Comparison of ENCODE assay signal across 23 cellular contexts in the genomic region with DNA sequence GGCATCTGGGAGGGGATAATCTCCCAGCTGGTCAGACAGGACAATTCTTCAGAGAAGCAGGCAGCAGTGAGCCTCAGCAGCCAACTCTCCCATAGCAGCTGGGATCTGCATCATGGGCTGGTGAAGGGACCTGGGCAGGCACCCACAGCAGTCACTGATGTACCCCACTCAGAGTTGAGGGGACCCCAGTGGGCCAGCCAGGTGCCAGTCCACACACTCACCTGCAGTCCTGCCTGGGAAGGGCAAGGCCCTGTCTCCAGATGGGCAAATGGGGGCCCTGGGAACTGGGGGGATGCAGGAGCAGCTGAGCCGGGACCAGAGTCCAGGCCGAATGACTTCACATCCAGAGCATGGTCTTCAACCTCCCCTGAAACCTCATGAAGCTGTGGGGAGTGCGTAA.
"Had no signal": no experiment of that assay in that cellular context is flagged by ENCODE, and none has a peak within 500 bp of the region (broad histone marks: within the 10 kb centered on the region; RNA-seq: fewer than 3 reads in every experiment).

No MANE protein-coding gene starts in this region.

- FAIRE-seq: astrocyte, bronchial epithelial cell had no signal

- H3K27ac ChIP-seq: lower lobe of right lung, ovary, right lobe of liver, thyroid gland, VCaP had no signal

- ATAC-seq: activated T-cell treated with anti-CD3 and anti-CD28 coated beads, Interleukin-2, amount 50 U/mL, for 4 hours; lower lobe of right lung; right lobe of liver; stimulated activated naive B cell treated with anti-CD40 and anti-IgM and Interleukin-4, amounts not matched to agents 10 μg/mL and 1 μg/mL and 100 μg/mL, for 72 hours had no signal

- H3K4me3 ChIP-seq: lower lobe of right lung, ovary, right lobe of liver, thyroid gland had no signal

- H3K9me3 Mint-ChIP-seq: activated naive CD4-positive, alpha-beta T cell treated with anti-CD3 and anti-CD28 coated beads, Interleukin-2, amount 10 ng/mL, durations not matched to agents 7 days and 5 days; activated T-cell treated with anti-CD3 and anti-CD28 coated beads, Interleukin-2, amount 50 U/mL, for 4 hours had no signal

- H3K36me3 ChIP-seq: lower lobe of right lung, ovary, right lobe of liver, thyroid gland had no signal

- H3K4me3 Mint-ChIP-seq: activated naive CD4-positive, alpha-beta T cell treated with anti-CD3 and anti-CD28 coated beads, Interleukin-2, amount 10 ng/mL, durations not matched to agents 7 days and 5 days; activated T-cell treated with anti-CD3 and anti-CD28 coated beads, Interleukin-2, amount 50 U/mL, for 4 hours; mesothelial cell of epicardium; stimulated activated naive B cell treated with anti-CD40 and anti-IgM and Interleukin-4, amounts not matched to agents 10 μg/mL and 1 μg/mL and 100 μg/mL, for 72 hours had no signal

- H3K27me3 ChIP-seq: ovary, right lobe of liver, thyroid gland had no signal

- DNase-seq: activated CD4-positive, alpha-beta T cell treated with anti-CD3 and anti-CD28 coated beads, Interleukin-2, amount 50 U/mL, for 1 hour; activated CD4-positive, CD25-positive, alpha-beta regulatory T cell treated with anti-CD3 and anti-CD28 coated beads, Interleukin-2, amount 50 U/mL, for 72 hours; activated CD8-positive, alpha-beta memory T cell treated with anti-CD3 and anti-CD28 coated beads, Interleukin-2, amount 50 U/mL, for 4 hours; activated effector memory CD4-positive, alpha-beta T cell treated with Interleukin-2 at 50 U/mL for 16 hours; activated naive CD4-positive, alpha-beta T cell treated with anti-CD3 and anti-CD28 coated beads, Interleukin-2, amount 10 ng/mL, durations not matched to agents 7 days and 5 days; activated T-cell treated with anti-CD3 and anti-CD28 coated beads, Interleukin-2, amount 50 U/mL, for 4 hours; erythroblast; foreskin melanocyte; glutamatergic neuron; hypothalamus; islet precursor cell; lower lobe of right lung; stimulated activated CD4-positive, alpha-beta T cell treated with anti-CD3 and anti-CD28 coated beads, Interleukin-4, amount 100 ng/mL, for 4 hours; stimulated activated naive B cell treated with anti-CD40 and anti-IgM and Interleukin-4, amounts not matched to agents 10 μg/mL and 1 μg/mL and 100 μg/mL, for 72 hours; SW 1271; T-helper 2 cell had no signal

- H3K27ac Mint-ChIP-seq: activated naive CD4-positive, alpha-beta T cell treated with anti-CD3 and anti-CD28 coated beads, Interleukin-2, amount 10 ng/mL, durations not matched to agents 7 days and 5 days; stimulated activated naive B cell treated with anti-CD40 and anti-IgM and Interleukin-4, amounts not matched to agents 10 μg/mL and 1 μg/mL and 100 μg/mL, for 72 hours had no signal

- H3K9me3 ChIP-seq: lower lobe of right lung, ovary, right lobe of liver, thyroid gland had no signal

- H3K36me3 Mint-ChIP-seq: activated naive CD4-positive, alpha-beta T cell treated with anti-CD3 and anti-CD28 coated beads, Interleukin-2, amount 10 ng/mL, durations not matched to agents 7 days and 5 days; mesothelial cell of epicardium; stimulated activated naive B cell treated with anti-CD40 and anti-IgM and Interleukin-4, amounts not matched to agents 10 μg/mL and 1 μg/mL and 100 μg/mL, for 72 hours had no signal
